1 cellular context compared by ENCODE assay signal in genomic region chr11:71843858-71844257, GRCh38.
A peak's percentile ranks its signal among the peaks of the same experiment; 100 is the strongest.
TF ChIP-seq lines count a peak whose summit lies in the region.

No MANE protein-coding gene starts in this region.

TF ChIP-seq in H1, 55 proteins besides CTCF, POLR2A, EP300 and RAD21 (continued from another document):
- TF ChIP-seq CHD7 (IDR thresholded peaks at IDR 0.05; ENCODE audit: insufficient replicate concordance, low read length) (no peak), SIX5 (IDR thresholded peaks at IDR 0.05; ENCODE audit: low read depth, low read length) (no peak), SUZ12 (IDR thresholded peaks at IDR 0.05; ENCODE audit: low read length) (no peak), TAF1 (IDR thresholded peaks at IDR 0.05; ENCODE audit: low read depth, low read length) (peak; percentile 39; the same call in 1 of the 2 replicates)
